ENCODE assay signal across 9 cellular contexts in genomic region chr10:84256510-84257342, GRCh38. TPM values are rescaled to one million over a fixed set of nuclear protein-coding genes. Genes with fewer than 3 reads are reported as not detected.
DNase-seq lines count a peak whose midpoint lies in the region; ATAC-seq and TF ChIP-seq lines count a peak whose summit lies in the region.
"Had no signal": no experiment of that assay in that cellular context is flagged by ENCODE, and none has a peak within 500 bp of the region (broad histone marks: within the 10 kb centered on the region; RNA-seq: fewer than 3 reads in every experiment).

No MANE protein-coding gene starts in this region.

- H3K4me3 ChIP-seq in fibroblast of lung (replicated peaks in 1 of 4; ENCODE audit: control extremely low read depth in 1 of 4, insufficient read depth in 1 of 4, low read depth in 3 of 4, low read length in 4 of 4) (no peak overlapping the region), neuronal stem cell (ENCODE audit: low read length in 2 of 2) (no peak overlapping the region)

- H3K14ac ChIP-seq in neuronal stem cell (ENCODE audit: low read length), result no peak overlapping the region

- peak overlapping the region; percentile 33 for H2BK12ac ChIP-seq in neuronal stem cell (ENCODE audit: low read length)

- no peak overlapping the region for H3K27ac ChIP-seq in fibroblast of lung (ENCODE audit: insufficient read depth, low read length)
- H3K27ac ChIP-seq in neuronal stem cell (replicated peaks; ENCODE audit: low read length), result no peak overlapping the region

- no peaks in the 10 kb centered on the region for H4K20me1 ChIP-seq in fibroblast of lung (ENCODE audit: control insufficient read depth, extremely low read depth, insufficient read depth, low read length)

- H3K36me3 ChIP-seq in fibroblast of lung (ENCODE audit: control insufficient read depth, insufficient read depth, low read length), result no peaks in the 10 kb centered on the region
- H3K36me3 ChIP-seq in neuronal stem cell (replicated peaks in 1 of 2; ENCODE audit: control insufficient read depth in 2 of 2, insufficient read depth in 2 of 2, low read length in 2 of 2), result no peaks in the 10 kb centered on the region

- peak overlapping the region; percentile 88 for H3K18ac ChIP-seq in neuronal stem cell (ENCODE audit: low read length)

- H4K8ac ChIP-seq in neuronal stem cell (ENCODE audit: low read depth, low read length), result no peak overlapping the region

- no CpG with 5 or more reads among the region's 35 CpGs for WGBS in neuronal stem cell (ENCODE audit: extremely low coverage in 2 of 2, insufficient read length in 2 of 2, insufficient replicate concordance in 1 of 2), 2 donors

- H2AFZ ChIP-seq in fibroblast of lung (ENCODE audit: low read length) (no peak overlapping the region), neuronal stem cell (ENCODE audit: low read length) (no peak overlapping the region)

- H4K91ac ChIP-seq in neuronal stem cell (ENCODE audit: low read depth, low read length, poor library complexity), result no peak overlapping the region

- H3K4ac ChIP-seq in neuronal stem cell (ENCODE audit: low read length), result no peak overlapping the region

- H2BK15ac ChIP-seq in neuronal stem cell (ENCODE audit: low read length), result peak overlapping the region; percentile 19

- H2BK120ac ChIP-seq in neuronal stem cell (ENCODE audit: low read depth, low read length), result no peak overlapping the region

- H3K9ac ChIP-seq in fibroblast of lung (ENCODE audit: insufficient read depth, low read length) (no peak overlapping the region), neuronal stem cell (ENCODE audit: low read depth, low read length, poor library complexity) (no peak overlapping the region)

- no peaks in the 10 kb centered on the region for H3K79me1 ChIP-seq in neuronal stem cell (ENCODE audit: low read depth, low read length)

- H3K23ac ChIP-seq in neuronal stem cell (ENCODE audit: low read depth, low read length, poor library complexity), result peak overlapping the region; percentile 8

- peak; percentile 83 for DNase-seq in ELF-1 (ENCODE audit: low read depth, low spot score)
- DNase-seq in activated CD8-positive, alpha-beta memory T cell treated with anti-CD3 and anti-CD28 coated beads for 48 hours (ENCODE audit: low read depth in 2 of 3, low spot score in 2 of 3), result peak in 2 of 3 experiments; percentile 31
- peak; percentile 25 to 44 for DNase-seq in fibroblast of lung (ENCODE audit: low read depth in 2 of 2)
- DNase-seq in neuronal stem cell (ENCODE audit: low spot score), result peak; percentile 52
- DNase-seq in NCI-H1105 treated with DMSO at 0.1 percent for 48 hours (lab: John Stamatoyannopoulos, UW), result no peak
- no peak for DNase-seq in COR-L47 (lab: John Stamatoyannopoulos, UW)
- DNase-seq: naive B cell had no signal

- no peaks in the 10 kb centered on the region for H3K4me1 ChIP-seq in fibroblast of lung (ENCODE audit: control insufficient read depth, extremely low read depth, insufficient read depth, low read length)
- peaks cover 0 to 2% of the 10 kb centered on the region in 2 donors for H3K4me1 ChIP-seq in neuronal stem cell (ENCODE audit: control insufficient read depth in 2 of 2, insufficient read depth in 1 of 2, low read depth in 1 of 2, low read length in 2 of 2)

- H3K4me2 ChIP-seq in fibroblast of lung (ENCODE audit: extremely low read depth, insufficient read depth, low read length) (no peak overlapping the region), neuronal stem cell (ENCODE audit: insufficient read depth, low read length, poor library complexity, severe bottlenecking) (no peak overlapping the region)

- H2BK5ac ChIP-seq in neuronal stem cell (ENCODE audit: low read length), result no peak overlapping the region

- H3K79me2 ChIP-seq in fibroblast of lung (ENCODE audit: control insufficient read depth, insufficient read depth, low read length), result no peaks in the 10 kb centered on the region

- H3K9me3 ChIP-seq in fibroblast of lung (ENCODE audit: control insufficient read depth, insufficient read depth, low read depth, low read length) (no peaks in the 10 kb centered on the region), neuronal stem cell (replicated peaks in 1 of 2; ENCODE audit: control insufficient read depth in 2 of 2, insufficient read depth in 1 of 2, low read depth in 1 of 2, low read length in 2 of 2) (no peaks in the 10 kb centered on the region)

- peak; percentile 43 to 69 for TF ChIP-seq CTCF in fibroblast of lung (conservative IDR thresholded peaks at IDR 0.05 in 1 of 2, IDR thresholded peaks at IDR 0.05 in 1 of 2; ENCODE audit: low read depth in 1 of 2, low read length in 2 of 2)

- peaks cover 9% of the 10 kb centered on the region for H3K27me3 ChIP-seq in fibroblast of lung (ENCODE audit: control insufficient read depth, insufficient read depth, low read length)
- H3K27me3 ChIP-seq in neuronal stem cell (ENCODE audit: control insufficient read depth in 3 of 3, insufficient read depth in 3 of 3, low read depth in 1 of 3, low read length in 3 of 3), result peaks cover 0 to 14% (median 3%) of the 10 kb centered on the region in 3 experiments

- H2AK5ac ChIP-seq in neuronal stem cell (ENCODE audit: low read depth, low read length), result no peak overlapping the region

- ATAC-seq in HG03342 (IDR thresholded peaks at IDR 0.05; ENCODE audit: unreplicated experiment) (peak; percentile 76), HG03521 (IDR thresholded peaks at IDR 0.05; ENCODE audit: unreplicated experiment) (no peak)

RNA-seq across cellular contexts. Expression of gene RGR, which starts 11.9 kb away (rescaled TPM):
- total RNA-seq in fibroblast of lung, result not detected in 2 replicates
- not detected in 2 replicates for polyA plus RNA-seq in fibroblast of lung
- polyA plus RNA-seq in fibroblast of lung (2012), result not detected in 2 replicates
- not detected in 2 replicates for polyA minus RNA-seq in fibroblast of lung (ENCODE audit: low replicate concordance)
- polyA plus RNA-seq in neuronal stem cell (2013, experiment 1 of 2), result 1.0 TPM
- 1.3 TPM for polyA plus RNA-seq in neuronal stem cell (2013, experiment 2 of 2)

RNA-seq across cellular contexts. Expression of gene LRIT1, which starts 15.4 kb away (rescaled TPM):
- not detected in 2 replicates for total RNA-seq in fibroblast of lung
- not detected in 2 replicates for polyA plus RNA-seq in fibroblast of lung
- polyA plus RNA-seq in fibroblast of lung (2012), result not detected in 2 replicates
- polyA minus RNA-seq in fibroblast of lung (ENCODE audit: low replicate concordance), result not detected in 2 replicates
- 0.01 TPM for polyA plus RNA-seq in neuronal stem cell (2013, experiment 1 of 2)
- polyA plus RNA-seq in neuronal stem cell (2013, experiment 2 of 2), result not detected

RNA-seq across cellular contexts. Expression of gene LRIT2, which starts 31.4 kb away (rescaled TPM):
- total RNA-seq in fibroblast of lung, result not detected in 2 replicates
- not detected in 2 replicates for polyA plus RNA-seq in fibroblast of lung
- not detected in 2 replicates for polyA plus RNA-seq in fibroblast of lung (2012)
- not detected in 2 replicates for polyA minus RNA-seq in fibroblast of lung (ENCODE audit: low replicate concordance)
- not detected for polyA plus RNA-seq in neuronal stem cell (2013, experiment 1 of 2)
- not detected for polyA plus RNA-seq in neuronal stem cell (2013, experiment 2 of 2)

Comparison
In these comparisons a context has a peak if more than half of its experiments do, and no peak if none do; other contexts are left out.
1. DNase-seq: peak in ELF-1 (single experiment), activated CD8-positive, alpha-beta memory T cell treated with anti-CD3 and anti-CD28 coated beads for 48 hours (2 of 3), fibroblast of lung (2 of 2) and neuronal stem cell (single experiment); none in NCI-H1105 treated with DMSO at 0.1 percent for 48 hours (single experiment) and COR-L47 (single experiment).